Comparison of ENCODE assay signal across 24 cellular contexts in genomic region chr9:37335238-37335637, GRCh38.
"Had no signal": no experiment of that assay in that cellular context is flagged by ENCODE, and none has a peak within 500 bp of the region (broad histone marks: within the 10 kb centered on the region; RNA-seq: fewer than 3 reads in every experiment).

No MANE protein-coding gene starts in this region.

- H3K9me3 Mint-ChIP-seq: activated naive CD4-positive, alpha-beta T cell treated with anti-CD3 and anti-CD28 coated beads, Interleukin-2, amount 50 U/mL, for 72 hours; activated naive CD8-positive, alpha-beta T cell treated with anti-CD3 and anti-CD28 coated beads, Interleukin-2, amount 50 U/mL, for 24 hours; brain had no signal

- H3K4me3 ChIP-seq: cardiac muscle cell, SK-N-MC had no signal

- H3K27me3 Mint-ChIP-seq: activated naive CD8-positive, alpha-beta T cell treated with anti-CD3 and anti-CD28 coated beads, Interleukin-2, amount 50 U/mL, for 24 hours; brain had no signal

- H3K36me3 Mint-ChIP-seq: activated naive CD4-positive, alpha-beta T cell treated with anti-CD3 and anti-CD28 coated beads, Interleukin-2, amount 50 U/mL, for 72 hours; brain had no signal

- H3K4me3 Mint-ChIP-seq: activated CD8-positive, alpha-beta T cell treated with anti-CD3 and anti-CD28 coated beads, Interleukin-2, amount 10 ng/mL, durations not matched to agents 7 days and 5 days; activated naive CD8-positive, alpha-beta T cell treated with anti-CD3 and anti-CD28 coated beads, Interleukin-2, amount 50 U/mL, for 24 hours; brain had no signal

- DNase-seq: activated CD4-positive, alpha-beta T cell treated with anti-CD3 and anti-CD28 coated beads for 48 hours; activated CD4-positive, alpha-beta T cell treated with anti-CD3 and anti-CD28 coated beads, Interleukin-2, amount 50 U/mL, for 4 hours; activated CD4-positive, CD25-positive, alpha-beta regulatory T cell treated with anti-CD3 and anti-CD28 coated beads, Interleukin-2, amount 50 U/mL, for 72 hours; activated CD8-positive, alpha-beta memory T cell treated with anti-CD3 and anti-CD28 coated beads, Interleukin-2, amount 50 U/mL, for 48 hours; activated CD8-positive, alpha-beta T cell treated with anti-CD3 and anti-CD28 coated beads, Interleukin-2, amount 10 ng/mL, durations not matched to agents 7 days and 5 days; activated effector memory CD4-positive, alpha-beta T cell treated with anti-CD3 and anti-CD28 coated beads, Interleukin-2, amount 50 U/mL, for 16 hours; activated naive CD4-positive, alpha-beta T cell treated with Interleukin-2 at 50 U/mL for 16 hours; activated naive CD8-positive, alpha-beta T cell treated with anti-CD3 and anti-CD28 coated beads, Interleukin-2, amount 50 U/mL, for 24 hours; activated T-cell treated with anti-CD3 and anti-CD28 coated beads, Interleukin-2, amount 50 U/mL, for 1 hour; amniotic stem cell; MM.1S; NCI-H1105; NCI-H1436; NCI-H187; NCI-H2081; NCI-H510A treated with DMSO at 0.1 percent for 48 hours; NCI-H69; NK-92 treated with Interleukin-12 subunit alpha and Interleukin-12 subunit beta, amount 100 ng/mL, for 24 hours; T-helper 1 cell had no signal

- H3K27me3 ChIP-seq: cardiac muscle cell had no signal

- FAIRE-seq: astrocyte had no signal

- ATAC-seq: activated CD8-positive, alpha-beta T cell treated with anti-CD3 and anti-CD28 coated beads, Interleukin-2, amount 10 ng/mL, durations not matched to agents 7 days and 5 days; activated naive CD4-positive, alpha-beta T cell treated with anti-CD3 and anti-CD28 coated beads, Interleukin-2, amount 50 U/mL, for 72 hours; activated naive CD8-positive, alpha-beta T cell treated with anti-CD3 and anti-CD28 coated beads, Interleukin-2, amount 50 U/mL, for 24 hours had no signal

- H3K27ac Mint-ChIP-seq: activated CD8-positive, alpha-beta T cell treated with anti-CD3 and anti-CD28 coated beads, Interleukin-2, amount 10 ng/mL, durations not matched to agents 7 days and 5 days; activated naive CD4-positive, alpha-beta T cell treated with anti-CD3 and anti-CD28 coated beads, Interleukin-2, amount 50 U/mL, for 72 hours; activated naive CD8-positive, alpha-beta T cell treated with anti-CD3 and anti-CD28 coated beads, Interleukin-2, amount 50 U/mL, for 24 hours; brain had no signal

- H3K36me3 ChIP-seq: cardiac muscle cell had no signal

- H3K27ac ChIP-seq: cardiac muscle cell, SK-N-MC had no signal
